2 cellular contexts compared by ENCODE assay signal in the genomic region with DNA sequence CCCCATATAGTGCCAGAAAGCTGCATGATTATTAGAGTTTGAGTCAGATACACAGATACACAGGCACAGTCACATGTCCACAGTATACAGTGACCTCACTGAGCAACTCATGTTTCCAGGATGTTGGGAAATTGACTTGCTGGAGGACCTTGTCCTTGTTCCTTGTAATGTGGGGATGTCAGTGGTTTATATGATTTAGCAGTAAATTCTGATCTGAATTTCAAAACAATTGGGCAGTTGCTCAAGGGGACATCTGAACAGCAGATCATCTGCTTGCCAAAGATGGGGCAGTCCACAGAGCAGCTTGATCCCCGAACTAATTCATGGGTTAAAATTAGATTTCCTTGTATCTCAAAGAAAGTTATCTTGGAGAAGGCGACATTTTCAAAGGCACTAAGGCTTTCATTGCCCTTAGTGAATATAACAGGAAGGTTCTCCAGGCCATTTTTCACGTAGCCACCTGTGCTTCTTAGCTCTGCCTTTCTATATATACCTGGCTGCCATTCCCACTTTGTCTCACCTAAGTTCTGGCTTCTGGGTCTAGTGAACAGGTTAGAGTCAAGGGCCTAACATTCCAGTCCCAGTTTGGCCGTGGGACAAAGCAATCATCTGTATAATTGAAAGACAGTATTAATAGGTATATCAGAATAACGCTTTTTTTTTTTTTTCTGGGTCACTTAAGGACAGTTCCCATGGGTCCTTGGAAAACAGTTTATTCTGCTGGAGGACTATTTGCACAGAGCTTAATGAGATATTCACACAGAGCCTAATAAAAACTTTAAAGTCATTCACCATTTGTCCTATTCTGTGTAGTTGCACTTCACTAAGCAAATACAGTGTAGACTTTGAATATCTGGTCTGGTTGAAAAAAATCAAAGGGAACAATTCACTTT.
TF ChIP-seq lines count a peak whose summit lies in the region.

No MANE protein-coding gene starts in this region.

TF ChIP-seq in K562, 482 proteins besides CTCF, POLR2A, EP300 and RAD21 (continued from another document):
- TF ChIP-seq SMC3 (conservative IDR thresholded peaks at IDR 0.05; ENCODE audit: insufficient read depth, low read depth, low read length), result no peak
- TF ChIP-seq ELF1 (tag; IDR thresholded peaks at IDR 0.05), result no peak
- TF ChIP-seq, protein P1, sequence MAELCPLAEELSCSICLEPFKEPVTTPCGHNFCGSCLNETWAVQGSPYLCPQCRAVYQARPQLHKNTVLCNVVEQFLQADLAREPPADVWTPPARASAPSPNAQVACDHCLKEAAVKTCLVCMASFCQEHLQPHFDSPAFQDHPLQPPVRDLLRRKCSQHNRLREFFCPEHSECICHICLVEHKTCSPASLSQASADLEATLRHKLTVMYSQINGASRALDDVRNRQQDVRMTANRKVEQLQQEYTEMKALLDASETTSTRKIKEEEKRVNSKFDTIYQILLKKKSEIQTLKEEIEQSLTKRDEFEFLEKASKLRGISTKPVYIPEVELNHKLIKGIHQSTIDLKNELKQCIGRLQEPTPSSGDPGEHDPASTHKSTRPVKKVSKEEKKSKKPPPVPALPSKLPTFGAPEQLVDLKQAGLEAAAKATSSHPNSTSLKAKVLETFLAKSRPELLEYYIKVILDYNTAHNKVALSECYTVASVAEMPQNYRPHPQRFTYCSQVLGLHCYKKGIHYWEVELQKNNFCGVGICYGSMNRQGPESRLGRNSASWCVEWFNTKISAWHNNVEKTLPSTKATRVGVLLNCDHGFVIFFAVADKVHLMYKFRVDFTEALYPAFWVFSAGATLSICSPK (IDR thresholded peaks at IDR 0.05; ENCODE audit: borderline replicate concordance), result no peak
- TF ChIP-seq KAT2B (IDR thresholded peaks at IDR 0.05; ENCODE audit: low read depth, low read length), result no peak

TF ChIP-seq in HepG2, 621 proteins besides CTCF, POLR2A, EP300 and RAD21 (continued from another document and continues in another):
- TF ChIP-seq SP5 (CRISPR knock-in tag; IDR thresholded peaks at IDR 0.05; ENCODE audit: borderline replicate concordance, low read depth), result no peak
- no peak for TF ChIP-seq NRL (CRISPR knock-in tag; IDR thresholded peaks at IDR 0.05; ENCODE audit: borderline replicate concordance)
- TF ChIP-seq SRF (IDR thresholded peaks at IDR 0.05; ENCODE audit: low read depth, low read length), result no peak
- 0 out of 2 replicates have a peak, but pooled peaks have one; percentile 74 for TF ChIP-seq ZNF556 (CRISPR knock-in tag; IDR thresholded peaks at IDR 0.05; ENCODE audit: borderline replicate concordance)
- TF ChIP-seq ZNF17 (CRISPR knock-in tag; IDR thresholded peaks at IDR 0.05), result no peak
- no peak for TF ChIP-seq RBM39 (IDR thresholded peaks at IDR 0.05; ENCODE audit: low read depth, low read length, poor library complexity, severe bottlenecking)
- no peak for TF ChIP-seq ADNP (CRISPR knock-in tag; IDR thresholded peaks at IDR 0.05)
- no peak for TF ChIP-seq TAF15 (IDR thresholded peaks at IDR 0.05; ENCODE audit: low read depth, low read length, poor library complexity, severe bottlenecking)
- no peak for TF ChIP-seq ZNF629 (CRISPR knock-in tag; conservative IDR thresholded peaks at IDR 0.05)
- 0 out of 2 replicates have a peak, but pooled peaks have one; percentile 14 for TF ChIP-seq CC2D1A (CRISPR knock-in tag; IDR thresholded peaks at IDR 0.05)
- no peak for TF ChIP-seq ZNF768 (CRISPR knock-in tag; IDR thresholded peaks at IDR 0.05)
- TF ChIP-seq, protein P2, sequence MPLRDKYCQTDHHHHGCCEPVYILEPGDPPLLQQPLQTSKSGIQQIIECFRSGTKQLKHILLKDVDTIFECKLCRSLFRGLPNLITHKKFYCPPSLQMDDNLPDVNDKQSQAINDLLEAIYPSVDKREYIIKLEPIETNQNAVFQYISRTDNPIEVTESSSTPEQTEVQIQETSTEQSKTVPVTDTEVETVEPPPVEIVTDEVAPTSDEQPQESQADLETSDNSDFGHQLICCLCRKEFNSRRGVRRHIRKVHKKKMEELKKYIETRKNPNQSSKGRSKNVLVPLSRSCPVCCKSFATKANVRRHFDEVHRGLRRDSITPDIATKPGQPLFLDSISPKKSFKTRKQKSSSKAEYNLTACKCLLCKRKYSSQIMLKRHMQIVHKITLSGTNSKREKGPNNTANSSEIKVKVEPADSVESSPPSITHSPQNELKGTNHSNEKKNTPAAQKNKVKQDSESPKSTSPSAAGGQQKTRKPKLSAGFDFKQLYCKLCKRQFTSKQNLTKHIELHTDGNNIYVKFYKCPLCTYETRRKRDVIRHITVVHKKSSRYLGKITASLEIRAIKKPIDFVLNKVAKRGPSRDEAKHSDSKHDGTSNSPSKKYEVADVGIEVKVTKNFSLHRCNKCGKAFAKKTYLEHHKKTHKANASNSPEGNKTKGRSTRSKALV (CRISPR knock-in tag; IDR thresholded peaks at IDR 0.05), result no peak
- no peak for TF ChIP-seq ZNF547 (CRISPR knock-in tag; IDR thresholded peaks at IDR 0.05)
- TF ChIP-seq NONO (IDR thresholded peaks at IDR 0.05), result no peak
- TF ChIP-seq NONO (CRISPR knock-in tag; conservative IDR thresholded peaks at IDR 0.05), result 0 out of 2 replicates have a peak, but pooled peaks have one; percentile 24
- TF ChIP-seq MAFG (CRISPR knock-in tag; IDR thresholded peaks at IDR 0.05), result no peak
- TF ChIP-seq KDM1A (CRISPR knock-in tag; IDR thresholded peaks at IDR 0.05), result no peak
- no peak for TF ChIP-seq ZFP36L2 (CRISPR knock-in tag; IDR thresholded peaks at IDR 0.05)
- TF ChIP-seq GZF1 (CRISPR knock-in tag; IDR thresholded peaks at IDR 0.05), result no peak
- peak; percentile 13; the same call in 1 of the 2 replicates for TF ChIP-seq ZNF652 (CRISPR knock-in tag; IDR thresholded peaks at IDR 0.05; ENCODE audit: borderline replicate concordance, low read depth)
- no peak for TF ChIP-seq ZNF7 (CRISPR knock-in tag; IDR thresholded peaks at IDR 0.05)
- no peak; the same call in none of the 2 replicates for TF ChIP-seq KAT7 (CRISPR knock-in tag; IDR thresholded peaks at IDR 0.05; ENCODE audit: borderline replicate concordance)
- no peak for TF ChIP-seq ZSCAN25 (CRISPR knock-in tag; IDR thresholded peaks at IDR 0.05)
- TF ChIP-seq ZNF549 (CRISPR knock-in tag; IDR thresholded peaks at IDR 0.05), result no peak
- no peak for TF ChIP-seq ZNF10 (CRISPR knock-in tag; IDR thresholded peaks at IDR 0.05; ENCODE audit: borderline replicate concordance, low read depth)
- TF ChIP-seq CCAR2 (optimal IDR thresholded peaks at IDR 0.05; ENCODE audit: low read depth, low read length), result no peak
- no peak for TF ChIP-seq SP4 (CRISPR knock-in tag; IDR thresholded peaks at IDR 0.05)
- no peak; the same call in 1 of the 2 replicates for TF ChIP-seq FLYWCH1 (CRISPR knock-in tag; IDR thresholded peaks at IDR 0.05)
- TF ChIP-seq, protein P3, sequence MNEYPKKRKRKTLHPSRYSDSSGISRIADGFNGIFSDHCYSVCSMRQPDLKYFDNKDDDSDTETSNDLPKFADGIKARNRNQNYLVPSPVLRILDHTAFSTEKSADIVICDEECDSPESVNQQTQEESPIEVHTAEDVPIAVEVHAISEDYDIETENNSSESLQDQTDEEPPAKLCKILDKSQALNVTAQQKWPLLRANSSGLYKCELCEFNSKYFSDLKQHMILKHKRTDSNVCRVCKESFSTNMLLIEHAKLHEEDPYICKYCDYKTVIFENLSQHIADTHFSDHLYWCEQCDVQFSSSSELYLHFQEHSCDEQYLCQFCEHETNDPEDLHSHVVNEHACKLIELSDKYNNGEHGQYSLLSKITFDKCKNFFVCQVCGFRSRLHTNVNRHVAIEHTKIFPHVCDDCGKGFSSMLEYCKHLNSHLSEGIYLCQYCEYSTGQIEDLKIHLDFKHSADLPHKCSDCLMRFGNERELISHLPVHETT (CRISPR knock-in tag; conservative IDR thresholded peaks at IDR 0.05), result no peak
- peak; percentile 88 for TF ChIP-seq GATAD2A (CRISPR knock-in tag; IDR thresholded peaks at IDR 0.05)
- TF ChIP-seq, protein P4, sequence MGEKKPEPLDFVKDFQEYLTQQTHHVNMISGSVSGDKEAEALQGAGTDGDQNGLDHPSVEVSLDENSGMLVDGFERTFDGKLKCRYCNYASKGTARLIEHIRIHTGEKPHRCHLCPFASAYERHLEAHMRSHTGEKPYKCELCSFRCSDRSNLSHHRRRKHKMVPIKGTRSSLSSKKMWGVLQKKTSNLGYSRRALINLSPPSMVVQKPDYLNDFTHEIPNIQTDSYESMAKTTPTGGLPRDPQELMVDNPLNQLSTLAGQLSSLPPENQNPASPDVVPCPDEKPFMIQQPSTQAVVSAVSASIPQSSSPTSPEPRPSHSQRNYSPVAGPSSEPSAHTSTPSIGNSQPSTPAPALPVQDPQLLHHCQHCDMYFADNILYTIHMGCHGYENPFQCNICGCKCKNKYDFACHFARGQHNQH (CRISPR knock-in tag; IDR thresholded peaks at IDR 0.05), result no peak; the same call in 1 of the 2 replicates
- peak; percentile 75 for TF ChIP-seq KAT8 (CRISPR knock-in tag; IDR thresholded peaks at IDR 0.05)
- no peak for TF ChIP-seq ZNF713 (CRISPR knock-in tag; IDR thresholded peaks at IDR 0.05)
- TF ChIP-seq, protein P5, sequence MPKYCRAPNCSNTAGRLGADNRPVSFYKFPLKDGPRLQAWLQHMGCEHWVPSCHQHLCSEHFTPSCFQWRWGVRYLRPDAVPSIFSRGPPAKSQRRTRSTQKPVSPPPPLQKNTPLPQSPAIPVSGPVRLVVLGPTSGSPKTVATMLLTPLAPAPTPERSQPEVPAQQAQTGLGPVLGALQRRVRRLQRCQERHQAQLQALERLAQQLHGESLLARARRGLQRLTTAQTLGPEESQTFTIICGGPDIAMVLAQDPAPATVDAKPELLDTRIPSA (CRISPR knock-in tag; IDR thresholded peaks at IDR 0.05; ENCODE audit: borderline replicate concordance), result no peak
- TF ChIP-seq FOXK1 (CRISPR knock-in tag; IDR thresholded peaks at IDR 0.05; ENCODE audit: borderline replicate concordance, low read depth), result peak; percentile 95; the same call in 1 of the 2 replicates
- no peak; the same call in 1 of the 2 replicates for TF ChIP-seq GATA4 (IDR thresholded peaks at IDR 0.05; ENCODE audit: borderline replicate concordance, low read depth)
- TF ChIP-seq, protein P6, sequence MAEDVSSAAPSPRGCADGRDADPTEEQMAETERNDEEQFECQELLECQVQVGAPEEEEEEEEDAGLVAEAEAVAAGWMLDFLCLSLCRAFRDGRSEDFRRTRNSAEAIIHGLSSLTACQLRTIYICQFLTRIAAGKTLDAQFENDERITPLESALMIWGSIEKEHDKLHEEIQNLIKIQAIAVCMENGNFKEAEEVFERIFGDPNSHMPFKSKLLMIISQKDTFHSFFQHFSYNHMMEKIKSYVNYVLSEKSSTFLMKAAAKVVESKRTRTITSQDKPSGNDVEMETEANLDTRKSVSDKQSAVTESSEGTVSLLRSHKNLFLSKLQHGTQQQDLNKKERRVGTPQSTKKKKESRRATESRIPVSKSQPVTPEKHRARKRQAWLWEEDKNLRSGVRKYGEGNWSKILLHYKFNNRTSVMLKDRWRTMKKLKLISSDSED (CRISPR knock-in tag; IDR thresholded peaks at IDR 0.05), result no peak
- TF ChIP-seq ZSCAN12 (CRISPR knock-in tag; IDR thresholded peaks at IDR 0.05), result no peak
- TF ChIP-seq, protein P7, sequence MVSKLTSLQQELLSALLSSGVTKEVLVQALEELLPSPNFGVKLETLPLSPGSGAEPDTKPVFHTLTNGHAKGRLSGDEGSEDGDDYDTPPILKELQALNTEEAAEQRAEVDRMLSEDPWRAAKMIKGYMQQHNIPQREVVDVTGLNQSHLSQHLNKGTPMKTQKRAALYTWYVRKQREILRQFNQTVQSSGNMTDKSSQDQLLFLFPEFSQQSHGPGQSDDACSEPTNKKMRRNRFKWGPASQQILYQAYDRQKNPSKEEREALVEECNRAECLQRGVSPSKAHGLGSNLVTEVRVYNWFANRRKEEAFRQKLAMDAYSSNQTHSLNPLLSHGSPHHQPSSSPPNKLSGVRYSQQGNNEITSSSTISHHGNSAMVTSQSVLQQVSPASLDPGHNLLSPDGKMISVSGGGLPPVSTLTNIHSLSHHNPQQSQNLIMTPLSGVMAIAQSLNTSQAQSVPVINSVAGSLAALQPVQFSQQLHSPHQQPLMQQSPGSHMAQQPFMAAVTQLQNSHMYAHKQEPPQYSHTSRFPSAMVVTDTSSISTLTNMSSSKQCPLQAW (CRISPR knock-in tag; IDR thresholded peaks at IDR 0.05), result peak; percentile 11; the same call in 1 of the 2 replicates
- peak; percentile 43; the same call in 1 of the 2 replicates for TF ChIP-seq RXRA (CRISPR knock-in tag; IDR thresholded peaks at IDR 0.05)
- TF ChIP-seq, protein P8, sequence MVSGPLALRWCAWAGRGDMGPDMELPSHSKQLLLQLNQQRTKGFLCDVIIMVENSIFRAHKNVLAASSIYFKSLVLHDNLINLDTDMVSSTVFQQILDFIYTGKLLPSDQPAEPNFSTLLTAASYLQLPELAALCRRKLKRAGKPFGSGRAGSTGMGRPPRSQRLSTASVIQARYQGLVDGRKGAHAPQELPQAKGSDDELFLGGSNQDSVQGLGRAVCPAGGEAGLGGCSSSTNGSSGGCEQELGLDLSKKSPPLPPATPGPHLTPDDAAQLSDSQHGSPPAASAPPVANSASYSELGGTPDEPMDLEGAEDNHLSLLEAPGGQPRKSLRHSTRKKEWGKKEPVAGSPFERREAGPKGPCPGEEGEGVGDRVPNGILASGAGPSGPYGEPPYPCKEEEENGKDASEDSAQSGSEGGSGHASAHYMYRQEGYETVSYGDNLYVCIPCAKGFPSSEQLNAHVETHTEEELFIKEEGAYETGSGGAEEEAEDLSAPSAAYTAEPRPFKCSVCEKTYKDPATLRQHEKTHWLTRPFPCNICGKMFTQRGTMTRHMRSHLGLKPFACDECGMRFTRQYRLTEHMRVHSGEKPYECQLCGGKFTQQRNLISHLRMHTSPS (CRISPR knock-in tag; IDR thresholded peaks at IDR 0.05; ENCODE audit: low read depth), result no peak; the same call in 1 of the 2 replicates
- TF ChIP-seq KMT2B (CRISPR knock-in tag; IDR thresholded peaks at IDR 0.05), result no peak
- 0 out of 2 replicates have a peak, but pooled peaks have one; percentile 43 for TF ChIP-seq BORCS8-MEF2B (CRISPR knock-in tag; IDR thresholded peaks at IDR 0.05)
- TF ChIP-seq, protein P9, sequence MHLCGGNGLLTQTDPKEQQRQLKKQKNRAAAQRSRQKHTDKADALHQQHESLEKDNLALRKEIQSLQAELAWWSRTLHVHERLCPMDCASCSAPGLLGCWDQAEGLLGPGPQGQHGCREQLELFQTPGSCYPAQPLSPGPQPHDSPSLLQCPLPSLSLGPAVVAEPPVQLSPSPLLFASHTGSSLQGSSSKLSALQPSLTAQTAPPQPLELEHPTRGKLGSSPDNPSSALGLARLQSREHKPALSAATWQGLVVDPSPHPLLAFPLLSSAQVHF (CRISPR knock-in tag; IDR thresholded peaks at IDR 0.05), result no peak
- no peak for TF ChIP-seq NFRKB (IDR thresholded peaks at IDR 0.05)
- no peak for TF ChIP-seq ZNF33A (CRISPR knock-in tag; IDR thresholded peaks at IDR 0.05; ENCODE audit: borderline replicate concordance)
- TF ChIP-seq JUNB (CRISPR knock-in tag; IDR thresholded peaks at IDR 0.05; ENCODE audit: borderline replicate concordance), result no peak
- no peak for TF ChIP-seq KDM2A (CRISPR knock-in tag; IDR thresholded peaks at IDR 0.05; ENCODE audit: borderline replicate concordance, low read depth)
- no peak for TF ChIP-seq MTF1 (CRISPR knock-in tag; IDR thresholded peaks at IDR 0.05)
- TF ChIP-seq NBN (conservative IDR thresholded peaks at IDR 0.05), result no peak
- peak; percentile 69; the same call in 1 of the 2 replicates for TF ChIP-seq ZMYM4 (CRISPR knock-in tag; IDR thresholded peaks at IDR 0.05)
- no peak for TF ChIP-seq EEA1 (CRISPR knock-in tag; IDR thresholded peaks at IDR 0.05; ENCODE audit: borderline replicate concordance)
- no peak for TF ChIP-seq MZF1 (CRISPR knock-in tag; IDR thresholded peaks at IDR 0.05; ENCODE audit: borderline replicate concordance)
- TF ChIP-seq, protein P10, sequence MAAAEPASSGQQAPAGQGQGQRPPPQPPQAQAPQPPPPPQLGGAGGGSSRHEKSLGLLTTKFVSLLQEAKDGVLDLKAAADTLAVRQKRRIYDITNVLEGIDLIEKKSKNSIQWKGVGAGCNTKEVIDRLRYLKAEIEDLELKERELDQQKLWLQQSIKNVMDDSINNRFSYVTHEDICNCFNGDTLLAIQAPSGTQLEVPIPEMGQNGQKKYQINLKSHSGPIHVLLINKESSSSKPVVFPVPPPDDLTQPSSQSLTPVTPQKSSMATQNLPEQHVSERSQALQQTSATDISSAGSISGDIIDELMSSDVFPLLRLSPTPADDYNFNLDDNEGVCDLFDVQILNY (CRISPR knock-in tag; conservative IDR thresholded peaks at IDR 0.05), result no peak
